ENCODE assay signal across 10 cellular contexts in the genomic region with DNA sequence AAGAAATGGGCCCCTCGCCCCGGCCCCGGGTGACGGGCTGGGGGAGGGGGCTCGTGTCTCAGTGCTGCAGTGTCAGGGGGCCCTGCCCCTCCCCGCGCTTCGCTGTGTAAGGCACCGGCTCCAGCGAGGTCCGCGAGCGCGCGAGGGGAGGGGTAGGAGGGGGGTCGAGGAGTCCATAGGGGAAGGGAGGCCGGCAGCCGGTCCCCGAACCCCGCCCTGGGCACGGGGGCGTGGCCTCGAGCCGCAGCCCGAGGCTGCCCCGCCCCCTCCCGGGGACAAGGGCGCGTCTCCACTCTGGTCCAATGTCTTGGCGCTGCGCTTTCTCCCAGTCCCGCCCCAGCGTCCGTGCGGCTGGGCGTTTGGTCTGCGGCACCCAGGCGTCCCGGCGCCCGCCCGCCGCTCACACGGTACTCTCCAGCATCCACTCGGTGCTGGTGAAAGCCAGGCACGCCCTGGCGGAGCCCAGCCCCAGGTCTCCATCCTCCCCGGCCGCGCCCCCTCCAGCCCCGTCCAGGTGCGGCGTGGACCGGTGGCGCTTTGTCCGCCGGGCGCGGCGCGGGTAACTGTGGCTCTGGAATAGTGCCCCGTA. TPM values are rescaled to one million over a fixed set of nuclear protein-coding genes. Genes with fewer than 3 reads are reported as not detected.
DNase-seq lines count a peak whose midpoint lies in the region; ATAC-seq, FAIRE-seq and TF ChIP-seq lines count a peak whose summit lies in the region.
"Had no signal": no experiment of that assay in that cellular context is flagged by ENCODE, and none has a peak within 500 bp of the region (broad histone marks: within the 10 kb centered on the region; RNA-seq: fewer than 3 reads in every experiment).

No MANE protein-coding gene starts in this region.

- peaks cover 10% of the 10 kb centered on the region for H3K4me1 ChIP-seq in A549
- no peaks in the 10 kb centered on the region for H3K4me1 ChIP-seq in endodermal cell (ENCODE audit: control insufficient read depth, insufficient read depth, low read length)
- H3K4me1 ChIP-seq in mesendoderm (ENCODE audit: control insufficient read depth, low read depth, low read length): peaks cover 1% of the 10 kb centered on the region

- TF ChIP-seq CTCF in A549 (IDR thresholded peaks at IDR 0.05) (no peak), endodermal cell (conservative IDR thresholded peaks at IDR 0.05) (no peak)

- DNase-seq in A549 (ENCODE audit: low read depth in 1 of 2, low spot score in 1 of 2) (no peak), NCI-H1930 (lab: John Stamatoyannopoulos, UW) (peak; percentile 66 to 80), endodermal cell (peak; percentile 90), mesendoderm (peak; percentile 62), NCI-H524 treated with DMSO at 0.1 percent for 48 hours (lab: John Stamatoyannopoulos, UW) (no peak)

- no peaks in the 10 kb centered on the region for H3K9me3 ChIP-seq in A549
- no peaks in the 10 kb centered on the region for H3K9me3 ChIP-seq in endodermal cell (ENCODE audit: control insufficient read depth, low read length)
- H3K9me3 ChIP-seq: BLaER1 had no signal

- peak overlapping the region; percentile 84 for H3K56ac ChIP-seq in mesendoderm (ENCODE audit: low read length)

- H3K27ac ChIP-seq in A549 (peak overlapping the region in 1 of 2 experiments; percentile 12; a peak in 1 of 6 replicates), endodermal cell (ENCODE audit: low read depth, low read length) (no peak overlapping the region), mesendoderm (ENCODE audit: low read depth, low read length) (no peak overlapping the region)
- H3K27ac ChIP-seq: BLaER1 had no signal

- no peak overlapping the region for H2AK5ac ChIP-seq in mesendoderm (ENCODE audit: low read length)

- H4K5ac ChIP-seq in mesendoderm (ENCODE audit: low read length): no peak overlapping the region

- no peak overlapping the region for H2BK5ac ChIP-seq in mesendoderm (ENCODE audit: low read length)

- H3K36me3 ChIP-seq in endodermal cell (ENCODE audit: control insufficient read depth, insufficient read depth, low read length): no peaks in the 10 kb centered on the region
- H3K36me3 ChIP-seq in mesendoderm (ENCODE audit: control insufficient read depth, insufficient read depth, low read length): no peaks in the 10 kb centered on the region

- TF ChIP-seq EP300 in A549 (IDR thresholded peaks at IDR 0.05): no peak

- FAIRE-seq in A549 (lab: Jason Lieb, UNC): no peak

- TF ChIP-seq POLR2A in A549 (IDR thresholded peaks at IDR 0.05; ENCODE audit: low read length): no peak

- H3K23ac ChIP-seq in mesendoderm (ENCODE audit: low read length): no peak overlapping the region

- peak overlapping the region; percentile 52 for H3K4me3 Mint-ChIP-seq in endodermal cell

- H3K4me1 Mint-ChIP-seq in endodermal cell: peaks cover 6% of the 10 kb centered on the region

- H3K79me1 ChIP-seq in mesendoderm (ENCODE audit: low read length): no peaks in the 10 kb centered on the region

- no peak overlapping the region for H3K9ac ChIP-seq in endodermal cell (ENCODE audit: extremely low read depth, low read length, poor library complexity, severe bottlenecking)
- peak overlapping the region; percentile 69 for H3K9ac ChIP-seq in mesendoderm (ENCODE audit: low read length)
- H3K9ac ChIP-seq: BLaER1 had no signal

- H2BK120ac ChIP-seq in mesendoderm (ENCODE audit: low read depth, low read length): no peak overlapping the region

- CTCF ChIA-PET in A549 (lab: Yijun Ruan, JAX): interaction anchor here (1.2 kb wide), 1 partner anchor 120 kb away, joined by 3 read pairs; no protein-coding TSS in a partner anchor

- POLR2A ChIA-PET in A549 (lab: Yijun Ruan, JAX): no interaction called here

- H3K27me3 Mint-ChIP-seq in endodermal cell (ENCODE audit: insufficient read depth): peaks cover 59% of the 10 kb centered on the region

- no peak overlapping the region for H2BK15ac ChIP-seq in mesendoderm (replicated peaks; ENCODE audit: low read depth)

- H3K9me3 Mint-ChIP-seq in endodermal cell: no peaks in the 10 kb centered on the region

- no peaks in the 10 kb centered on the region for H3K79me2 ChIP-seq in mesendoderm (ENCODE audit: control insufficient read depth, insufficient read depth, low read length)

- ATAC-seq in A549 (peak; percentile 40 to 71; a peak in 5 of 6 replicates), GM21737 (IDR thresholded peaks at IDR 0.05; ENCODE audit: unreplicated experiment) (no peak), HG02870 (IDR thresholded peaks at IDR 0.05; ENCODE audit: unreplicated experiment) (no peak), GM18511 (IDR thresholded peaks at IDR 0.05; ENCODE audit: unreplicated experiment) (no peak)

- no peak overlapping the region for H3K27ac Mint-ChIP-seq in endodermal cell

- H3K27me3 ChIP-seq in endodermal cell (ENCODE audit: control insufficient read depth, insufficient read depth, low read length, poor library complexity, severe bottlenecking): peaks cover 44% of the 10 kb centered on the region
- H3K27me3 ChIP-seq in mesendoderm (ENCODE audit: insufficient read depth, low read length, poor library complexity): no peaks in the 10 kb centered on the region
- H3K27me3 ChIP-seq: BLaER1 had no signal

- H3K4me2 ChIP-seq in A549 (peak overlapping the region; percentile 57), mesendoderm (ENCODE audit: low read length) (peak overlapping the region; percentile 79)
- H3K4me2 ChIP-seq: BLaER1 had no signal

- TF ChIP-seq RAD21 in A549 (conservative IDR thresholded peaks at IDR 0.05 in 1 of 2, IDR thresholded peaks at IDR 0.05 in 1 of 2): no peak

- no peak overlapping the region for H4K8ac ChIP-seq in mesendoderm (ENCODE audit: low read depth, low read length)

- peaks cover 3% of the 10 kb centered on the region for H3K36me3 Mint-ChIP-seq in endodermal cell (ENCODE audit: low read depth)

- peak overlapping the region; percentile 11 for H3K18ac ChIP-seq in mesendoderm (ENCODE audit: low read length)

- peak overlapping the region; percentile 31 for H3K4me3 ChIP-seq in A549
- H3K4me3 ChIP-seq in endodermal cell (ENCODE audit: low read length): peak overlapping the region; percentile 73
- H3K4me3 ChIP-seq in mesendoderm (ENCODE audit: low read length): peak overlapping the region; percentile 37
- H3K4me3 ChIP-seq: BLaER1 had no signal

- WGBS in A549 (ENCODE audit: missing lambda C conversion rate): 71% methylated on average over 62 of the region's 62 CpGs
- WGBS in endodermal cell (ENCODE audit: insufficient coverage in 1 of 2, insufficient read length in 1 of 2), 2 experiments: 1 to 2% methylated on average over 26 to 62 of the region's 62 CpGs
- no CpG with 5 or more reads among the region's 62 CpGs for WGBS in mesendoderm (ENCODE audit: extremely low coverage, insufficient coverage, low lambda C conversion rate)

- H3K4ac ChIP-seq in mesendoderm (ENCODE audit: low read depth, low read length): no peak overlapping the region

RNA-seq across cellular contexts. Expression of gene IFNL1, which starts 11.1 kb away (rescaled TPM):
- polyA plus RNA-seq in A549 (2011; rRNA removed) (not detected in 2 replicates), A549 (2017; fragmentation: RNase III; extraction: RNeasy Plus Mini Kit Qiagen cat#74134 plus additional on column Dnase treatment) (not detected in 3 replicates)
- polyA plus RNA-seq in A549 (2012; cell fraction: cytosol; rRNA removed): not detected in 2 replicates
- not detected in 2 replicates for polyA plus RNA-seq in A549 (2012; cell fraction: nucleus; rRNA removed)
- not detected in 2 replicates for polyA minus RNA-seq in A549 (2011; rRNA and poly(A)+ RNA removed)
- total RNA-seq in endodermal cell: not detected
- not detected for polyA plus RNA-seq in endodermal cell (2013, experiment 1 of 2)
- polyA plus RNA-seq in endodermal cell (2013, experiment 2 of 2): not detected
- not detected for polyA plus RNA-seq in mesendoderm (2013, experiment 1 of 2)
- not detected for polyA plus RNA-seq in mesendoderm (2013, experiment 2 of 2)
- total RNA-seq: mesenteric fat pad had no signal

RNA-seq across cellular contexts. Expression of gene LRFN1, which starts 13.3 kb away (rescaled TPM):
- polyA plus RNA-seq in A549 (2011; rRNA removed) (1.1 and 1.6 TPM in 2 replicates), A549 (2017; fragmentation: RNase III; extraction: RNeasy Plus Mini Kit Qiagen cat#74134 plus additional on column Dnase treatment) (7.9 to 9.1 TPM (median 8.7 TPM) in 3 replicates)
- 7.2 and 11.0 TPM in 2 replicates for polyA plus RNA-seq in A549 (2012; cell fraction: cytosol; rRNA removed)
- 12.3 and 15.7 TPM in 2 replicates for polyA plus RNA-seq in A549 (2012; cell fraction: nucleus; rRNA removed)
- 1.2 and 2.0 TPM in 2 replicates for polyA minus RNA-seq in A549 (2011; rRNA and poly(A)+ RNA removed)
- 1 to 10 TPM; 1.5 to 4.0 TPM for total RNA-seq in endodermal cell
- 7.6 TPM for polyA plus RNA-seq in endodermal cell (2013, experiment 1 of 2)
- 6.9 TPM for polyA plus RNA-seq in endodermal cell (2013, experiment 2 of 2)
- 2.3 TPM for polyA plus RNA-seq in mesendoderm (2013, experiment 1 of 2)
- polyA plus RNA-seq in mesendoderm (2013, experiment 2 of 2): 2.8 TPM

RNA-seq across cellular contexts. Expression of gene GMFG, which starts 28.5 kb away (rescaled TPM):
- polyA plus RNA-seq in A549 (2011; rRNA removed) (0.37 TPM in 1 of 2 replicates, not detected in the other), A549 (2017; fragmentation: RNase III; extraction: RNeasy Plus Mini Kit Qiagen cat#74134 plus additional on column Dnase treatment) (0.47 TPM in 1 of 3 replicates, not detected in the others)
- polyA plus RNA-seq in A549 (2012; cell fraction: cytosol; rRNA removed): 0.08 and 0.12 TPM in 2 replicates
- polyA plus RNA-seq in A549 (2012; cell fraction: nucleus; rRNA removed): not detected in 2 replicates
- not detected in 2 replicates for polyA minus RNA-seq in A549 (2011; rRNA and poly(A)+ RNA removed)
- not detected for total RNA-seq in endodermal cell
- 0.36 TPM for polyA plus RNA-seq in endodermal cell (2013, experiment 1 of 2)
- not detected for polyA plus RNA-seq in endodermal cell (2013, experiment 2 of 2)
- polyA plus RNA-seq in mesendoderm (2013, experiment 1 of 2): 0.27 TPM
- 0.60 TPM for polyA plus RNA-seq in mesendoderm (2013, experiment 2 of 2)

RNA-seq across cellular contexts. Expression of gene SAMD4B, which starts 34.9 kb away (rescaled TPM):
- polyA plus RNA-seq in A549 (2011; rRNA removed): 82.1 and 101 TPM in 2 replicates
- 180 and 241 TPM in 2 replicates for polyA plus RNA-seq in A549 (2012; cell fraction: cytosol; rRNA removed)
- polyA plus RNA-seq in A549 (2012; cell fraction: nucleus; rRNA removed): 350 and 382 TPM in 2 replicates
- 113 to 118 TPM (median 116 TPM) in 3 replicates for polyA plus RNA-seq in A549 (2017; fragmentation: RNase III; extraction: RNeasy Plus Mini Kit Qiagen cat#74134 plus additional on column Dnase treatment)
- polyA minus RNA-seq in A549 (2011; rRNA and poly(A)+ RNA removed): 102 and 120 TPM in 2 replicates
- 100 to 1,000 TPM; 155 to 159 TPM for total RNA-seq in endodermal cell
- polyA plus RNA-seq in endodermal cell (2013, experiment 1 of 2): 136 TPM
- polyA plus RNA-seq in endodermal cell (2013, experiment 2 of 2): 120 TPM
- polyA plus RNA-seq in mesendoderm (2013, experiment 1 of 2): 141 TPM
- 143 TPM for polyA plus RNA-seq in mesendoderm (2013, experiment 2 of 2)

RNA-seq across cellular contexts. Expression of gene IFNL2, which starts 39.1 kb away (rescaled TPM):
- polyA plus RNA-seq in A549 (2011; rRNA removed) (not detected in 2 replicates), A549 (2017; fragmentation: RNase III; extraction: RNeasy Plus Mini Kit Qiagen cat#74134 plus additional on column Dnase treatment) (not detected in 3 replicates)
- polyA plus RNA-seq in A549 (2012; cell fraction: cytosol; rRNA removed): 0.12 TPM in 1 of 2 replicates, not detected in the other
- 0.14 TPM in 1 of 2 replicates, not detected in the other for polyA plus RNA-seq in A549 (2012; cell fraction: nucleus; rRNA removed)
- polyA minus RNA-seq in A549 (2011; rRNA and poly(A)+ RNA removed): not detected in 2 replicates
- not detected for total RNA-seq in endodermal cell
- not detected for polyA plus RNA-seq in endodermal cell (2013, experiment 1 of 2)
- not detected for polyA plus RNA-seq in endodermal cell (2013, experiment 2 of 2)
- polyA plus RNA-seq in mesendoderm (2013, experiment 1 of 2): not detected
- polyA plus RNA-seq in mesendoderm (2013, experiment 2 of 2): not detected
- total RNA-seq: mesenteric fat pad had no signal

Comparison
In these comparisons a context has a peak if more than half of its experiments do, and no peak if none do; other contexts are left out.
1. ATAC-seq: peak in A549 (2 of 2); none in GM21737 (single experiment), HG02870 (single experiment) and GM18511 (single experiment).
2. DNase-seq: peak in NCI-H1930 (2 of 2), endodermal cell (single experiment) and mesendoderm (single experiment); none in A549 (0 of 2) and NCI-H524 treated with DMSO at 0.1 percent for 48 hours (single experiment).
3. Peak in every context shown above with its lines, with median percentiles within 50 percentile points of each other: H3K4me3 ChIP-seq.